ENCODE assay signal across 1 cellular context in the genomic region with DNA sequence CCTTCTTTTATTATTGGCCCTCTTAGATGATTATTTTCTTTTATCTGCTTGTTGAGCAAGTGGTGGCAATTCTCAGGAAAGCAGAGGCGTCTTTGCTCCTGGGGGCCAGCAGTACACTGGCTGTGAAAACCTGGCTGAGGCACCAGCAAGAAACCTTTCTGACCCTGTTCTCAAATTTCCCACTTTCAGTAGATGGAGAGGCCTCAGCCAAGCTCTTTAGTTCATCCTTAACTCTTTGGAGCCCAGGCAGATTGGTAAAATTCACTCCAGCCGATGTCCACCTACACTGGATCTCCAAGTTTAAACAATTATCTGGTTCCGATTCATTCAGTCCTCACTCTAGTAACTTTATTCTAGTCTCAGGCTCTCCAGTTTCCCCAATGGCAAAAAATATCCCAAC.
TF ChIP-seq lines count a peak whose summit lies in the region.

No MANE protein-coding gene starts in this region.

TF ChIP-seq in WTC11, 78 proteins besides CTCF, POLR2A, EP300 and RAD21 (continued from another document):
- TF ChIP-seq, protein P1, sequence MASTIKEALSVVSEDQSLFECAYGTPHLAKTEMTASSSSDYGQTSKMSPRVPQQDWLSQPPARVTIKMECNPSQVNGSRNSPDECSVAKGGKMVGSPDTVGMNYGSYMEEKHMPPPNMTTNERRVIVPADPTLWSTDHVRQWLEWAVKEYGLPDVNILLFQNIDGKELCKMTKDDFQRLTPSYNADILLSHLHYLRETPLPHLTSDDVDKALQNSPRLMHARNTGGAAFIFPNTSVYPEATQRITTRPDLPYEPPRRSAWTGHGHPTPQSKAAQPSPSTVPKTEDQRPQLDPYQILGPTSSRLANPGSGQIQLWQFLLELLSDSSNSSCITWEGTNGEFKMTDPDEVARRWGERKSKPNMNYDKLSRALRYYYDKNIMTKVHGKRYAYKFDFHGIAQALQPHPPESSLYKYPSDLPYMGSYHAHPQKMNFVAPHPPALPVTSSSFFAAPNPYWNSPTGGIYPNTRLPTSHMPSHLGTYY (CRISPR knock-in tag; IDR thresholded peaks at IDR 0.05) = no peak
- TF ChIP-seq SMAD4 (CRISPR knock-in tag; IDR thresholded peaks at IDR 0.05) (no peak), TEAD1 (CRISPR knock-in tag; IDR thresholded peaks at IDR 0.05) (no peak), GRHL2 (CRISPR knock-in tag; IDR thresholded peaks at IDR 0.05; ENCODE audit: insufficient replicate concordance, severe bottlenecking) (no peak)
